22 cellular contexts compared by ENCODE assay signal in the genomic region with DNA sequence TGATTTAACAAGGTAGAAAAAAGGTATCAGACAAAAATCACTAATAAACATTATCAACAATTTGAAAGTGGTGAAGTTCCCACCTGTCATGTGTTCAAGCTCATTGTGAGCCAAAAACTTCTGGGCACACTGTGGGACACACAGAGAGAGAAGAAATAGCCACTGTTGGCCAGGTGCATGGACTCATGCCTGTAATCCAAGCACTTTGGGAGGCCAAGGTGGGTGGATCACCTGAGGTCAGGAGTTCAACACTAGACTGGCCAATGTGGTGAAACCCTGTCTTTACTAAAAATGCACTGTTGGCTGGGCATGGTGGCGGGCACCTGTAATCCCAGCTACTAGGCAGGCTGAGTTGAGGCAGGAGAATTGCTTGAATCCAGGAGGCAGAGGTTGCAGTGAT.
"Had no signal": no experiment of that assay in that cellular context is flagged by ENCODE, and none has a peak within 500 bp of the region (broad histone marks: within the 10 kb centered on the region; RNA-seq: fewer than 3 reads in every experiment).

No MANE protein-coding gene starts in this region.

- DNase-seq: colonic mucosa; cortex of kidney; dermis blood vessel endothelial cell; dorsolateral prefrontal cortex; effector CD4-positive, alpha-beta T cell; effector CD8-positive, alpha-beta T cell; effector memory CD4-positive, alpha-beta T cell; effector memory CD8-positive, alpha-beta T cell; endodermal cell; erythroblast; esophagus squamous epithelium; foreskin fibroblast; foreskin keratinocyte; foreskin melanocyte; gastrocnemius medialis; glutamatergic neuron; head of caudate nucleus; heart left ventricle; heart right ventricle had no signal

- ATAC-seq: effector memory CD8-positive, alpha-beta T cell; esophagus mucosa; foreskin keratinocyte; gastrocnemius medialis; gastroesophageal sphincter; heart left ventricle; heart right ventricle had no signal

- H3K9me3 Mint-ChIP-seq: endodermal cell had no signal

- H3K27ac Mint-ChIP-seq: dendritic cell treated with granulocyte-macrophage colony-stimulating factor and Interleukin-4, amounts not matched to agents 40 ng/mL and 50 ng/mL, for 4 days; effector memory CD8-positive, alpha-beta T cell; endodermal cell had no signal

- H3K27me3 Mint-ChIP-seq: dendritic cell treated with granulocyte-macrophage colony-stimulating factor and Interleukin-4, amounts not matched to agents 40 ng/mL and 50 ng/mL, for 4 days; effector memory CD8-positive, alpha-beta T cell had no signal

- H3K4me3 Mint-ChIP-seq: dendritic cell treated with granulocyte-macrophage colony-stimulating factor and Interleukin-4, amounts not matched to agents 40 ng/mL and 50 ng/mL, for 4 days; effector memory CD8-positive, alpha-beta T cell; endodermal cell had no signal
